19 cellular contexts compared by ENCODE assay signal in the genomic region with DNA sequence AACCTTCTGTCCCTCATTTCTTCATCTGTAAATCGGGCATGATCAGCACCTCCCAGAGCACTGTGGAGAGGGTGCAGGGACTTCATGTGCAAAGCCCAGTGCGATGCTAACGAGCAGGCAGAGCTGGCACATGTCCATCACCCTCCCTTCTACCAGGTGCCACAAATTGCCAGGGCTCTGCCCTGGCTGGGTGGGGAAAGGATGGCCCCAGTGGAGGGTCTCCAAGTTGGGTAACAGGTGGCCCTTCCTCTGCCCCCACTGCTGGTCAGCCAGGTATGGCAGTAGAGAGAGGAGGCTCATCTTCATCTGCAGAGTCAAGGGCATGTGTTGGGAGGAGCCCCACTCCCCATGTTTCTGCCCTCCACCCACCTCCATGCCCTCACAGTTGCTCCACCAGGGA.
A peak's percentile ranks its signal among the peaks of the same experiment; 100 is the strongest.
DNase-seq lines count a peak whose midpoint lies in the region; ATAC-seq, FAIRE-seq and TF ChIP-seq lines count a peak whose summit lies in the region.
"Had no signal": no experiment of that assay in that cellular context is flagged by ENCODE, and none has a peak within 500 bp of the region (broad histone marks: within the 10 kb centered on the region; RNA-seq: fewer than 3 reads in every experiment).

No MANE protein-coding gene starts in this region.

- no peak for TF ChIP-seq EP300 in sigmoid colon (IDR thresholded peaks at IDR 0.05)

- no peak for ATAC-seq in RWPE2 (ENCODE audit: low read depth)
- ATAC-seq: A549; CD8-positive, alpha-beta T cell; GM23338 had no signal

- FAIRE-seq in urothelium cell line (lab: Jason Lieb, UNC): no peak
- FAIRE-seq: A549, D721Med, G401.6, GM12891 had no signal

- TF ChIP-seq CTCF in RWPE2 (IDR thresholded peaks at IDR 0.05; ENCODE audit: poor library complexity, severe bottlenecking) (no peak), sigmoid colon (IDR thresholded peaks at IDR 0.05) (no peak)

- H3K9me3 ChIP-seq in RWPE2 (ENCODE audit: severe bottlenecking) (no peaks in the 10 kb centered on the region), sigmoid colon (no peaks in the 10 kb centered on the region)
- H3K9me3 ChIP-seq: A549 had no signal

- H3K4me1 ChIP-seq in RWPE2 (ENCODE audit: insufficient read depth, poor library complexity, severe bottlenecking) (no peaks in the 10 kb centered on the region), sigmoid colon (no peaks in the 10 kb centered on the region)
- H3K4me1 ChIP-seq: A549 had no signal

- no peak for TF ChIP-seq POLR2A in sigmoid colon (IDR thresholded peaks at IDR 0.05)

- H3K4me3 ChIP-seq in RWPE2 (ENCODE audit: severe bottlenecking) (no peak overlapping the region), sigmoid colon (no peak overlapping the region)
- H3K4me3 ChIP-seq: A549, GM23338 had no signal

- 48 to 78% methylated on average over 3 of the region's 3 CpGs for WGBS in sigmoid colon, 2 donors

- H3K36me3 ChIP-seq in RWPE2 (ENCODE audit: low read depth) (no peaks in the 10 kb centered on the region), sigmoid colon (no peaks in the 10 kb centered on the region)

- intact Hi-C loops in sigmoid colon (cut with DNase I): no loop called here

- peak; percentile 19 for DNase-seq in activated effector memory CD4-positive, alpha-beta T cell treated with anti-CD3 and anti-CD28 coated beads, Interleukin-2, amount 50 U/mL, for 16 hours
- DNase-seq in activated effector memory CD4-positive, alpha-beta T cell treated with Interleukin-2 at 50 U/mL for 16 hours: no peak
- DNase-seq in RWPE2 (ENCODE audit: low spot score): peak; percentile 41
- DNase-seq in islet precursor cell: peak; percentile 21
- DNase-seq in sigmoid colon: peak; percentile 46
- DNase-seq in urothelium cell line (ENCODE audit: low spot score): no peak
- no peak for DNase-seq in stimulated activated CD4-positive, alpha-beta T cell treated with anti-CD3 and anti-CD28 coated beads, Interleukin-15, amount 100 ng/mL, for 24 hours
- no peak for DNase-seq in mucosa of gallbladder (ENCODE audit: low spot score)
- DNase-seq: COR-L47, DMS153, DMS79 treated with DMSO at 0.1 percent for 48 hours, EL, H7 had no signal

- H3K27me3 ChIP-seq in RWPE2 (ENCODE audit: insufficient read depth, poor library complexity, severe bottlenecking) (no peaks in the 10 kb centered on the region), sigmoid colon (no peaks in the 10 kb centered on the region)

- H3K27ac ChIP-seq in RWPE2 (ENCODE audit: poor library complexity, severe bottlenecking) (no peak overlapping the region), sigmoid colon (no peak overlapping the region)
- H3K27ac ChIP-seq: A549 had no signal

Comparison
In these comparisons a context has a peak if more than half of its experiments do, and no peak if none do; other contexts are left out.
1. DNase-seq: peak in activated effector memory CD4-positive, alpha-beta T cell treated with anti-CD3 and anti-CD28 coated beads, Interleukin-2, amount 50 U/mL, for 16 hours (single experiment), RWPE2 (single experiment), islet precursor cell (single experiment) and sigmoid colon (single experiment); none in activated effector memory CD4-positive, alpha-beta T cell treated with Interleukin-2 at 50 U/mL for 16 hours (single experiment), urothelium cell line (single experiment), stimulated activated CD4-positive, alpha-beta T cell treated with anti-CD3 and anti-CD28 coated beads, Interleukin-15, amount 100 ng/mL, for 24 hours (single experiment) and mucosa of gallbladder (single experiment).